Comparison of ENCODE assay signal across 1 cellular context in genomic region chr21:36069713-36070573, GRCh38.
TF ChIP-seq lines count a peak whose summit lies in the region.

Gene CBR1, plus strand, starts transcription at chr21:36070024. Its CDS starts 92 bp downstream, at chr21:36070116.

TF ChIP-seq in HEK293, 187 proteins besides CTCF, POLR2A, EP300 and RAD21 (continued from another document):
- no peak for TF ChIP-seq SALL2 (tag by site-specific recombination; IDR thresholded peaks at IDR 0.05; ENCODE audit: borderline replicate concordance)
- no peak for TF ChIP-seq PRDM4 (tag by site-specific recombination; IDR thresholded peaks at IDR 0.05)
- no peak for TF ChIP-seq ZNF776 (tag by site-specific recombination; IDR thresholded peaks at IDR 0.05; ENCODE audit: borderline replicate concordance)
- TF ChIP-seq ZNF148 (tag by site-specific recombination; IDR thresholded peaks at IDR 0.05; ENCODE audit: borderline replicate concordance) = no peak
- TF ChIP-seq MEIS1 (CRISPR knock-in tag; IDR thresholded peaks at IDR 0.05; ENCODE audit: borderline replicate concordance) = no peak
- TF ChIP-seq ZNF280D (tag by site-specific recombination; IDR thresholded peaks at IDR 0.05) = no peak
- no peak for TF ChIP-seq ZNF677 (tag by site-specific recombination; IDR thresholded peaks at IDR 0.05)
- no peak for TF ChIP-seq ZFP3 (tag by site-specific recombination; IDR thresholded peaks at IDR 0.05; ENCODE audit: low read depth)
- TF ChIP-seq PRDM6 (tag by site-specific recombination; IDR thresholded peaks at IDR 0.05) = no peak
- TF ChIP-seq ZNF777 (tag by site-specific recombination; IDR thresholded peaks at IDR 0.05; ENCODE audit: borderline replicate concordance) = peak; percentile 98
- peak; percentile 63 for TF ChIP-seq IKZF3 (tag by site-specific recombination; IDR thresholded peaks at IDR 0.05)
- TF ChIP-seq ZFP69B (tag by site-specific recombination; IDR thresholded peaks at IDR 0.05) = peak; percentile 36; the same call in 1 of the 2 replicates
- TF ChIP-seq FEZF1 (tag by site-specific recombination; IDR thresholded peaks at IDR 0.05) = no peak
- peak; percentile 58; the same call in 1 of the 2 replicates for TF ChIP-seq ZNF394 (tag by site-specific recombination; IDR thresholded peaks at IDR 0.05; ENCODE audit: borderline replicate concordance)
- no peak for TF ChIP-seq ZNF558 (tag by site-specific recombination; IDR thresholded peaks at IDR 0.05)
- TF ChIP-seq ZNF175 (tag by site-specific recombination; IDR thresholded peaks at IDR 0.05) = no peak
- TF ChIP-seq ZNF488 (tag by site-specific recombination; IDR thresholded peaks at IDR 0.05) = no peak
- peak; percentile 86 for TF ChIP-seq ZNF341 (tag by site-specific recombination; IDR thresholded peaks at IDR 0.05; ENCODE audit: low read depth)
- TF ChIP-seq ZNF654 (tag by site-specific recombination; IDR thresholded peaks at IDR 0.05; ENCODE audit: low read depth) = no peak
- peak; percentile 92 for TF ChIP-seq ZNF692 (tag by site-specific recombination; IDR thresholded peaks at IDR 0.05)
- TF ChIP-seq ZNF121 (tag by site-specific recombination; IDR thresholded peaks at IDR 0.05) = peak; percentile 42; the same call in 1 of the 2 replicates
- TF ChIP-seq ZNF513 (tag by site-specific recombination; IDR thresholded peaks at IDR 0.05) = no peak
- TF ChIP-seq ZBTB11 (tag by site-specific recombination; conservative IDR thresholded peaks at IDR 0.05; ENCODE audit: low read depth) = peak; percentile 33
- no peak for TF ChIP-seq ZNF362 (tag by site-specific recombination; IDR thresholded peaks at IDR 0.05)
- peak; percentile 63; the same call in 1 of the 2 replicates for TF ChIP-seq PRDM1 (tag by site-specific recombination; IDR thresholded peaks at IDR 0.05)
- no peak for TF ChIP-seq YY2 (tag by site-specific recombination; IDR thresholded peaks at IDR 0.05)
- TF ChIP-seq PATZ1 (tag by site-specific recombination; IDR thresholded peaks at IDR 0.05) = peak; percentile 87
- TF ChIP-seq HIC1 (tag by site-specific recombination; IDR thresholded peaks at IDR 0.05) = no peak
- no peak for TF ChIP-seq ZNF416 (tag by site-specific recombination; IDR thresholded peaks at IDR 0.05)
